Comparison of ENCODE assay signal across 11 cellular contexts in the genomic region with DNA sequence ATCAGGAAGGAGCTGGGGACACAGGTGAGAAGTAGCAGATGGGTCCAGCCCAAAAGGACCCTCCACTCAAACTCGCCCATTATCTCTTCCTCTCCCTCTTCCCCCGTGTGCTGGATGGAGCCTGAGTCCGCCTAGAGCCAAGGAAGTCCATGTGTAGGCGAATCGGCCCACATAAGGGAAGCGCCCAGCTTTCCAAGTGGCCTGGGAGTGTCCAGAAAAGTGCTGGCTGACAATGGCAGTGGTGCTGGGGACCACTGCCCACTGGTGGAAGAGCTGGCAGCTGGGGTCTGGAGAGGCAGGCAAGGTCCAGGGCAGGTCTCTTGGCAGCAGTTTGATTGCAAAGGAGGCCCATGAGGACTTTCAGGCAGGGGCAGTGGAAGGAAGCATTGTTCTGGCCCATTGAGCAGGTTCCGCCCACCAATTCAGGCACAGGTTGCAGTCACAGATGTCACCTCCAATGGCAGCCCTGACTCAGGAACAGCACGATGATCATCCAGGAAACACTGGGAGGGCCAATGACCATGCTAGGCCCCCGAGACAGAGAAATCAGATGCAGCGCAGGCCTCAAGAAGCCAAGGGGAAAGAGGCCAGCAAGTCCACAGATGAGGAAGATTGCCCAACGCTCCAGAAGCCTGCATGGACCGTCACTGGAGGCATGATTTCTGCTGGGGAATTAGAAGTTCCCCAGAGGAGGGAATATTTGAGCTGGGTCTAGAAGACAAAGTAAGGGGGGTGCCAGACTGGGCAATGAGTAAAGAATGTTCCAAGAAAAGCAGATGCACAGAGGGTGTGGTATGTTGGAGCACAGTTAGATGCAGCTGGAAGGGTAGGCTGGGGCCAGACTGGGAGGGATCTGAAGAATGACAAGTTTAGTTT. TPM values are rescaled to one million over a fixed set of nuclear protein-coding genes. Genes with fewer than 3 reads are reported as not detected.
DNase-seq lines count a peak whose midpoint lies in the region; ATAC-seq and TF ChIP-seq lines count a peak whose summit lies in the region.
"Had no signal": no experiment of that assay in that cellular context is flagged by ENCODE, and none has a peak within 500 bp of the region (broad histone marks: within the 10 kb centered on the region; RNA-seq: fewer than 3 reads in every experiment).

No MANE protein-coding gene starts in this region.

- no peak for TF ChIP-seq EP300 in SK-N-SH (IDR thresholded peaks at IDR 0.05; ENCODE audit: borderline replicate concordance in 1 of 2, low read depth in 1 of 2, low read length in 1 of 2)

- no peaks in the 10 kb centered on the region for H3K27me3 Mint-ChIP-seq in neural crest cell (ENCODE audit: low read depth)
- H3K27me3 Mint-ChIP-seq in activated CD8-positive, alpha-beta T cell treated with anti-CD3 and anti-CD28 coated beads for 36 hours, result no peaks in the 10 kb centered on the region
- H3K27me3 Mint-ChIP-seq: activated T-cell treated with anti-CD3 and anti-CD28 coated beads, Interleukin-2, amount 50 U/mL, for 24 hours had no signal

- H3K4me3 ChIP-seq in BLaER1 (no peak overlapping the region), HUES6 (ENCODE audit: low read depth, low read length) (0 out of 2 replicates have a peak overlapping the region, but pooled peaks have one; percentile 84), SK-N-SH (ENCODE audit: low read depth in 2 of 2, low read length in 1 of 2) (no peak overlapping the region)

- H3K36me3 ChIP-seq in BLaER1, result peaks cover 52% of the 10 kb centered on the region
- peaks cover 60% of the 10 kb centered on the region for H3K36me3 ChIP-seq in HUES6 (ENCODE audit: control insufficient read depth, insufficient read depth, low read length)
- peaks cover 0 to 20% of the 10 kb centered on the region in 2 experiments for H3K36me3 ChIP-seq in SK-N-SH (replicated peaks in 1 of 2; ENCODE audit: control insufficient read depth in 1 of 2, insufficient read depth in 2 of 2, low read length in 1 of 2)

- H3K4me2 ChIP-seq in BLaER1 (peak overlapping the region; percentile 99), SK-N-SH (no peak overlapping the region)

- peaks cover 14% of the 10 kb centered on the region for H3K36me3 Mint-ChIP-seq in neural crest cell (ENCODE audit: low read depth)
- no peaks in the 10 kb centered on the region for H3K36me3 Mint-ChIP-seq in activated CD8-positive, alpha-beta T cell treated with anti-CD3 and anti-CD28 coated beads for 36 hours (ENCODE audit: low read depth)

- H3K4me3 Mint-ChIP-seq in neural crest cell, result peak overlapping the region; percentile 79
- no peak overlapping the region for H3K4me3 Mint-ChIP-seq in activated CD8-positive, alpha-beta T cell treated with anti-CD3 and anti-CD28 coated beads for 36 hours
- H3K4me3 Mint-ChIP-seq: activated T-cell treated with anti-CD3 and anti-CD28 coated beads, Interleukin-2, amount 50 U/mL, for 24 hours had no signal

- POLR2A ChIA-PET in activated CD8-positive, alpha-beta T cell treated with anti-CD3 and anti-CD28 coated beads for 36 hours (lab: Charles Lee), result no interaction called here
- POLR2A ChIA-PET in SK-N-SH (lab: Yijun Ruan, JAX), result no interaction called here

- H3K4me1 ChIP-seq in BLaER1 (peaks cover 57% of the 10 kb centered on the region), HUES6 (ENCODE audit: control insufficient read depth, insufficient read depth, low read length) (peaks cover 21% of the 10 kb centered on the region), SK-N-SH (ENCODE audit: control insufficient read depth in 1 of 2, insufficient read depth in 2 of 2, low read depth in 1 of 2, low read length in 1 of 2) (peaks cover 7 to 9% of the 10 kb centered on the region in 2 experiments; a peak in 2 of 4 replicates)

- no peak for ATAC-seq in GM21576 (IDR thresholded peaks at IDR 0.05; ENCODE audit: unreplicated experiment)
- ATAC-seq in activated CD8-positive, alpha-beta T cell treated with anti-CD3 and anti-CD28 coated beads for 36 hours, result no peak
- no peak for ATAC-seq in HG03135 (IDR thresholded peaks at IDR 0.05; ENCODE audit: unreplicated experiment)

- peaks cover 4% of the 10 kb centered on the region for H3F3A ChIP-seq in SK-N-SH (replicated peaks; ENCODE audit: insufficient read depth)

- no peaks in the 10 kb centered on the region for H3K9me3 Mint-ChIP-seq in neural crest cell
- H3K9me3 Mint-ChIP-seq in activated CD8-positive, alpha-beta T cell treated with anti-CD3 and anti-CD28 coated beads for 36 hours, result no peaks in the 10 kb centered on the region
- H3K9me3 Mint-ChIP-seq: activated T-cell treated with anti-CD3 and anti-CD28 coated beads, Interleukin-2, amount 50 U/mL, for 24 hours had no signal

- CTCF ChIA-PET in activated CD8-positive, alpha-beta T cell treated with anti-CD3 and anti-CD28 coated beads for 36 hours (lab: Charles Lee), result interaction anchor here (1.0 kb wide), 1 partner anchor 12 kb away, joined by 4 read pairs; no protein-coding TSS in a partner anchor
- CTCF ChIA-PET in SK-N-SH (lab: Yijun Ruan, JAX), result interaction anchor here (1.5 to 1.6 kb wide), 2 partner anchors 12 to 15 kb away, joined by 3 to 5 read pairs; no protein-coding TSS in a partner anchor

- DNase-seq in fibroblast of the conjunctiva (ENCODE audit: low read depth) (peak; percentile 45), neural crest cell (ENCODE audit: low read depth, low spot score) (no peak), SK-N-SH (no peak)
- no peak for DNase-seq in activated CD8-positive, alpha-beta T cell treated with anti-CD3 and anti-CD28 coated beads for 36 hours
- DNase-seq: activated T-cell treated with anti-CD3 and anti-CD28 coated beads, Interleukin-2, amount 50 U/mL, for 24 hours; NCI-H1694; small intestine had no signal

- intact Hi-C loops in activated CD8-positive, alpha-beta T cell treated with anti-CD3 and anti-CD28 coated beads for 36 hours (cut with micrococcal nuclease), result loop anchor here (10.0 kb wide), 1 partner anchor 265 kb away; no protein-coding TSS in a partner anchor

- H3K4me1 Mint-ChIP-seq in neural crest cell, result peaks cover 38% of the 10 kb centered on the region
- peaks cover 18% of the 10 kb centered on the region for H3K4me1 Mint-ChIP-seq in activated CD8-positive, alpha-beta T cell treated with anti-CD3 and anti-CD28 coated beads for 36 hours (ENCODE audit: low read depth)

- TF ChIP-seq CTCF in neural crest cell (conservative IDR thresholded peaks at IDR 0.05) (no peak), SK-N-SH (IDR thresholded peaks at IDR 0.05) (no peak)
- no peak for TF ChIP-seq CTCF in activated CD8-positive, alpha-beta T cell treated with anti-CD3 and anti-CD28 coated beads for 36 hours (IDR thresholded peaks at IDR 0.05)

- H3K27ac ChIP-seq in BLaER1 (peak overlapping the region; percentile 35; the same call in 1 of the 2 replicates), HUES6 (ENCODE audit: low read depth, low read length) (no peak overlapping the region), SK-N-SH (ENCODE audit: low read depth in 2 of 2, low read length in 1 of 2) (no peak overlapping the region)

- H3K27me3 ChIP-seq in BLaER1 (no peaks in the 10 kb centered on the region), HUES6 (ENCODE audit: control insufficient read depth, insufficient read depth, low read length) (no peaks in the 10 kb centered on the region), SK-N-SH (ENCODE audit: insufficient read depth) (no peaks in the 10 kb centered on the region)

- no peak overlapping the region for H3K27ac Mint-ChIP-seq in neural crest cell (ENCODE audit: unreplicated experiment)
- H3K27ac Mint-ChIP-seq in activated CD8-positive, alpha-beta T cell treated with anti-CD3 and anti-CD28 coated beads for 36 hours, result no peak overlapping the region

- H4K20me1 ChIP-seq in BLaER1 (peaks cover 21% of the 10 kb centered on the region; the same call in 1 of the 2 replicates), SK-N-SH (ENCODE audit: insufficient read depth) (no peaks in the 10 kb centered on the region)

- 94% methylated on average over 10 of the region's 12 CpGs for WGBS in SK-N-SH (ENCODE audit: low lambda C conversion rate)

- H3K79me2 ChIP-seq in SK-N-SH (ENCODE audit: insufficient read depth), result peaks cover 19% of the 10 kb centered on the region; the same call in 1 of the 2 replicates

- H3K9me2 ChIP-seq in SK-N-SH, result no peaks in the 10 kb centered on the region

- no peaks in the 10 kb centered on the region for H3K9me3 ChIP-seq in BLaER1
- no peaks in the 10 kb centered on the region for H3K9me3 ChIP-seq in HUES6 (ENCODE audit: control insufficient read depth, insufficient read depth, low read depth, low read length)
- H3K9me3 ChIP-seq in SK-N-SH, result no peaks in the 10 kb centered on the region

- TF ChIP-seq RAD21 in SK-N-SH (IDR thresholded peaks at IDR 0.05; ENCODE audit: low read length), result no peak

- peak overlapping the region; percentile 53; the same call in 1 of the 2 replicates for H3K9ac ChIP-seq in BLaER1
- H3K9ac ChIP-seq in HUES6 (ENCODE audit: low read length), result no peak overlapping the region
- H3K9ac ChIP-seq in SK-N-SH, result no peak overlapping the region

- no peak overlapping the region for H2AFZ ChIP-seq in SK-N-SH (ENCODE audit: low read depth)

TF ChIP-seq in SK-N-SH, 30 proteins besides CTCF, POLR2A, EP300 and RAD21 (continues in another document):
- no peak for TF ChIP-seq ELF1 (IDR thresholded peaks at IDR 0.05)
- no peak for TF ChIP-seq PBX3 (IDR thresholded peaks at IDR 0.05)
- no peak for TF ChIP-seq TEAD4 (IDR thresholded peaks at IDR 0.05; ENCODE audit: borderline replicate concordance, insufficient read depth)
- no peak for TF ChIP-seq GATA2 (CRISPR knock-in tag; IDR thresholded peaks at IDR 0.05)

RNA-seq across cellular contexts. Expression of gene MFGE8, which starts 3.0 kb away (rescaled TPM):
- total RNA-seq in neural crest cell, result 104 and 113 TPM in 2 replicates
- total RNA-seq in activated CD8-positive, alpha-beta T cell treated with anti-CD3 and anti-CD28 coated beads for 36 hours, result 10 to 100 TPM; 29.0 to 34.0 TPM
- polyA plus RNA-seq in SK-N-SH (2012; rRNA removed), result 210 and 247 TPM in 2 replicates
- 106 and 153 TPM in 2 replicates for polyA plus RNA-seq in SK-N-SH (2012; cell fraction: cytosol; rRNA removed)
- 444 and 513 TPM in 2 replicates for polyA plus RNA-seq in SK-N-SH (2012; cell fraction: nucleus; rRNA removed)

RNA-seq across cellular contexts. Expression of gene HAPLN3, which starts 14.8 kb away (rescaled TPM):
- total RNA-seq in neural crest cell, result 2.4 and 2.9 TPM in 2 replicates
- 10 to 100 TPM; 63.2 to 69.5 TPM for total RNA-seq in activated CD8-positive, alpha-beta T cell treated with anti-CD3 and anti-CD28 coated beads for 36 hours
- polyA plus RNA-seq in SK-N-SH (2012; rRNA removed), result 8.3 and 9.7 TPM in 2 replicates
- polyA plus RNA-seq in SK-N-SH (2012; cell fraction: cytosol; rRNA removed), result 2.7 and 3.7 TPM in 2 replicates
- polyA plus RNA-seq in SK-N-SH (2012; cell fraction: nucleus; rRNA removed), result 28.0 and 34.0 TPM in 2 replicates

Comparison
In these comparisons a context has a peak if more than half of its experiments do, and no peak if none do; other contexts are left out.
1. RNA of gene HAPLN3, which starts 14.8 kb away (total RNA-seq): 63.2 to 69.5 TPM in activated CD8-positive, alpha-beta T cell treated with anti-CD3 and anti-CD28 coated beads for 36 hours; 2.4 to 2.9 TPM in neural crest cell; every median in the first group is over 10 times any median in the second.